ENCODE assay signal across 12 cellular contexts in the genomic region with DNA sequence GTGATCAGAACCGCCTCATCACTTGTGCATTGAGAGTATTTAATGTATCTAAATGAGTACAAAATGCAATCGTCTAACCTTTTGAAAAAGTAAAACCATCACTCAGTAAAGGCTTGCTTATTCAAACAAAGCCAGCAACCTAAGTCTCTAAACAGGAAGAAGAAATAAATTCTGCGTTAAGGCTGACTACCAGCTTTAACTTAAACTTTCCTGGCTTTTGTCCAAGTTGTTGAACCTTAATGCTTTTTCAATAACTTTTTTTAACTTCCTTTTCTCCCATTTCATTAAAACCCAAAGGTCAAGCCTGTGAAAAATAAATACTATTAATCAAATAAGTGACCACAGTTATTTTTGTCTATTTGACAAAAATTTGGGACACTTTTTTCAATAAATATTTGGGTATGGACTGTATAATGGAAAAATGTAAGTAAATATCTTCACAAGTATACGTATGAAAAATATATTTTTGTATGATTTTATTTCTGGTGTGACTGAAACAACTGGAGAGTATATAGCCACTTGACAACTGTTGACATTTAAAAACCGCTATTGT. TPM values are rescaled to one million over a fixed set of nuclear protein-coding genes. Genes with fewer than 3 reads are reported as not detected.
DNase-seq lines count a peak whose midpoint lies in the region; TF ChIP-seq lines count a peak whose summit lies in the region.
"Had no signal": no experiment of that assay in that cellular context is flagged by ENCODE, and none has a peak within 500 bp of the region (broad histone marks: within the 10 kb centered on the region; RNA-seq: fewer than 3 reads in every experiment).

No MANE protein-coding gene starts in this region.

- H3K4me3 Mint-ChIP-seq in dendritic cell treated with granulocyte-macrophage colony-stimulating factor and Interleukin-4, amounts not matched to agents 40 ng/mL and 50 ng/mL, for 4 days, result no peak overlapping the region
- peak overlapping the region; percentile 86 for H3K4me3 Mint-ChIP-seq in osteocyte (ENCODE audit: unreplicated experiment)

- H3K79me2 ChIP-seq in Loucy (ENCODE audit: insufficient read depth, low read length), result peaks cover 52% of the 10 kb centered on the region

- intact Hi-C loops in dendritic cell treated with granulocyte-macrophage colony-stimulating factor and Interleukin-4, amounts not matched to agents 40 ng/mL and 50 ng/mL, for 4 days (cut with micrococcal nuclease), result loop anchor here (5.0 kb wide), 1 partner anchor 131 kb away; no protein-coding TSS in a partner anchor

- DNase-seq in NCI-H2196 (lab: John Stamatoyannopoulos, UW; ENCODE audit: unreplicated experiment) (peak; percentile 21), NCI-H2196 treated with DMSO at 0.1 percent for 48 hours (lab: John Stamatoyannopoulos, UW; ENCODE audit: unreplicated experiment) (no peak), osteocyte (ENCODE audit: extremely low spot score, unreplicated experiment) (no peak), NCI-H2081 (lab: John Stamatoyannopoulos, UW) (no peak), NCI-H1105 (lab: John Stamatoyannopoulos, UW) (no peak), erythroblast (lab: John Stamatoyannopoulos, UW) (no peak)
- DNase-seq: amniotic stem cell, foreskin melanocyte, NCI-H446 treated with DMSO at 0.1 percent for 48 hours, uterus had no signal

- peaks cover 13% of the 10 kb centered on the region for H3K36me3 Mint-ChIP-seq in dendritic cell treated with granulocyte-macrophage colony-stimulating factor and Interleukin-4, amounts not matched to agents 40 ng/mL and 50 ng/mL, for 4 days (ENCODE audit: low read depth)
- peaks cover 2% of the 10 kb centered on the region for H3K36me3 Mint-ChIP-seq in osteocyte (ENCODE audit: unreplicated experiment)

- no peaks in the 10 kb centered on the region for H3K9me3 ChIP-seq in Loucy (ENCODE audit: insufficient read depth, low read depth, low read length)
- H3K9me3 ChIP-seq: uterus had no signal

- peaks cover 23% of the 10 kb centered on the region for H3K4me1 ChIP-seq in Loucy (ENCODE audit: insufficient read depth, low read length, poor library complexity, severe bottlenecking)

- no peak for TF ChIP-seq POLR2A in erythroblast (IDR thresholded peaks at IDR 0.05; ENCODE audit: low read length)

- TF ChIP-seq CTCF in Loucy (conservative IDR thresholded peaks at IDR 0.05; ENCODE audit: low read length), result no peak
- no peak for TF ChIP-seq CTCF in osteocyte (IDR thresholded peaks at IDR 0.05)

- H3K9ac ChIP-seq in Loucy (ENCODE audit: low read depth, low read length, poor library complexity, severe bottlenecking), result no peak overlapping the region

- peak overlapping the region; percentile 92 for H3K4me2 ChIP-seq in Loucy (ENCODE audit: low read depth, low read length, poor library complexity, severe bottlenecking)

- H3K9me3 Mint-ChIP-seq in dendritic cell treated with granulocyte-macrophage colony-stimulating factor and Interleukin-4, amounts not matched to agents 40 ng/mL and 50 ng/mL, for 4 days, result no peaks in the 10 kb centered on the region
- H3K9me3 Mint-ChIP-seq in osteocyte (ENCODE audit: unreplicated experiment), result no peaks in the 10 kb centered on the region

- no peaks in the 10 kb centered on the region for H3F3A ChIP-seq in Loucy (ENCODE audit: low read depth)

- H3K9me2 ChIP-seq in Loucy (replicated peaks; ENCODE audit: low read depth, low read length), result no peaks in the 10 kb centered on the region

- H3K27me3 Mint-ChIP-seq in dendritic cell treated with granulocyte-macrophage colony-stimulating factor and Interleukin-4, amounts not matched to agents 40 ng/mL and 50 ng/mL, for 4 days, result no peaks in the 10 kb centered on the region
- no peaks in the 10 kb centered on the region for H3K27me3 Mint-ChIP-seq in osteocyte (ENCODE audit: unreplicated experiment)

- no peaks in the 10 kb centered on the region for H3K27me3 ChIP-seq in Loucy (ENCODE audit: insufficient read depth, low read length, poor library complexity, severe bottlenecking)
- H3K27me3 ChIP-seq: uterus had no signal

- H2AFZ ChIP-seq in Loucy (ENCODE audit: low read length), result no peak overlapping the region

- H3K36me3 ChIP-seq in Loucy (ENCODE audit: insufficient read depth, low read length), result no peaks in the 10 kb centered on the region
- H3K36me3 ChIP-seq: uterus had no signal

- peak overlapping the region; percentile 95 for H3K27ac Mint-ChIP-seq in dendritic cell treated with granulocyte-macrophage colony-stimulating factor and Interleukin-4, amounts not matched to agents 40 ng/mL and 50 ng/mL, for 4 days
- no peak overlapping the region for H3K27ac Mint-ChIP-seq in osteocyte (ENCODE audit: unreplicated experiment)

- H3K4me3 ChIP-seq in Loucy (ENCODE audit: low read length, poor library complexity, severe bottlenecking), result peak overlapping the region; percentile 77
- H3K4me3 ChIP-seq: uterus had no signal

- peaks cover 33% of the 10 kb centered on the region for H3K4me1 Mint-ChIP-seq in dendritic cell treated with granulocyte-macrophage colony-stimulating factor and Interleukin-4, amounts not matched to agents 40 ng/mL and 50 ng/mL, for 4 days (ENCODE audit: low read depth)
- peaks cover 24% of the 10 kb centered on the region for H3K4me1 Mint-ChIP-seq in osteocyte (ENCODE audit: unreplicated experiment)

- H4K20me1 ChIP-seq in Loucy (ENCODE audit: insufficient read depth, low read length, poor library complexity, severe bottlenecking), result peaks cover 25% of the 10 kb centered on the region

RNA-seq across cellular contexts. Expression of a gene that starts 2.7 kb away (rescaled TPM):
- total RNA-seq in osteocyte, result 101 and 105 TPM in 2 replicates

RNA-seq across cellular contexts. Expression of a gene that starts 59.4 kb away (rescaled TPM):
- total RNA-seq in osteocyte, result 40.8 and 41.4 TPM in 2 replicates
